In genomic region chr1:158025576-158026230, GRCh38 we compare ENCODE assay signal across 12 cellular contexts. TPM values are rescaled to one million over a fixed set of nuclear protein-coding genes. Genes with fewer than 3 reads are reported as not detected.
DNase-seq lines count a peak whose midpoint lies in the region; TF ChIP-seq lines count a peak whose summit lies in the region.
"Had no signal": no experiment of that assay in that cellular context is flagged by ENCODE, and none has a peak within 500 bp of the region (broad histone marks: within the 10 kb centered on the region; RNA-seq: fewer than 3 reads in every experiment).

No MANE protein-coding gene starts in this region.

- no TSS peak for BruUV-seq in MCF 10A (replicated peaks; lab: Mats Ljungman, UMichigan)
- BruUV-seq in mammary epithelial cell (replicated peaks; lab: Mats Ljungman, UMichigan) = no TSS peak

- peaks cover 64% of the 10 kb centered on the region for H3K4me1 Mint-ChIP-seq in MCF 10A (ENCODE audit: insufficient read depth, unreplicated experiment)
- H3K4me1 Mint-ChIP-seq: activated naive CD4-positive, alpha-beta T cell treated with anti-CD3 and anti-CD28 coated beads, Interleukin-2, amount 50 U/mL, for 24 hours; naive thymus-derived CD8-positive, alpha-beta T cell had no signal

- H3K27me3 Mint-ChIP-seq in MCF 10A (ENCODE audit: insufficient read depth, unreplicated experiment) = no peaks in the 10 kb centered on the region

- H3K4me3 ChIP-seq in mammary epithelial cell (replicated peaks in 1 of 3; ENCODE audit: insufficient read depth in 1 of 3, low read depth in 2 of 3, low read length in 3 of 3) (no peak overlapping the region), esophagus muscularis mucosa (no peak overlapping the region), neuronal stem cell (ENCODE audit: low read length in 2 of 2) (no peak overlapping the region), vagina (no peak overlapping the region)

- POLR2A ChIA-PET in MCF 10A (lab: Yijun Ruan, JAX) (interaction anchor here (13.3 kb wide), 1 partner anchor 19 kb away, joined by 245 read pairs; no protein-coding TSS in a partner anchor), GM10248 (lab: Yijun Ruan, JAX) (no interaction called here)

- H3K18ac ChIP-seq in neuronal stem cell (ENCODE audit: low read length) = peak overlapping the region; percentile 60

- no peak overlapping the region for H3K14ac ChIP-seq in neuronal stem cell (ENCODE audit: low read length)

- H3K9me3 Mint-ChIP-seq in MCF 10A (ENCODE audit: unreplicated experiment) = no peaks in the 10 kb centered on the region
- H3K9me3 Mint-ChIP-seq: activated naive CD4-positive, alpha-beta T cell treated with anti-CD3 and anti-CD28 coated beads, Interleukin-2, amount 50 U/mL, for 24 hours; naive thymus-derived CD8-positive, alpha-beta T cell had no signal

- no peak overlapping the region for H2BK120ac ChIP-seq in neuronal stem cell (ENCODE audit: low read depth, low read length)

- H4K8ac ChIP-seq in neuronal stem cell (ENCODE audit: low read depth, low read length) = no peak overlapping the region

- H3K23ac ChIP-seq in neuronal stem cell (ENCODE audit: low read depth, low read length, poor library complexity) = no peak overlapping the region

- H2AFZ ChIP-seq in mammary epithelial cell (ENCODE audit: low read depth, low read length) = no peak overlapping the region
- H2AFZ ChIP-seq in neuronal stem cell (ENCODE audit: low read length) = no peak overlapping the region

- H4K20me1 ChIP-seq in mammary epithelial cell (ENCODE audit: insufficient read depth, low read length) = no peaks in the 10 kb centered on the region

- no peak overlapping the region for H3K4ac ChIP-seq in neuronal stem cell (ENCODE audit: low read length)

- H2AK5ac ChIP-seq in neuronal stem cell (ENCODE audit: low read depth, low read length) = no peak overlapping the region

- H3K9me3 ChIP-seq in mammary epithelial cell (replicated peaks; ENCODE audit: insufficient read depth, low read length) (no peaks in the 10 kb centered on the region), esophagus muscularis mucosa (no peaks in the 10 kb centered on the region), neuronal stem cell (replicated peaks in 1 of 2; ENCODE audit: control insufficient read depth in 2 of 2, insufficient read depth in 1 of 2, low read depth in 1 of 2, low read length in 2 of 2) (no peaks in the 10 kb centered on the region), vagina (no peaks in the 10 kb centered on the region)

- peak overlapping the region; percentile 17 for H2BK5ac ChIP-seq in neuronal stem cell (ENCODE audit: low read length)

- dilution Hi-C loops in mammary epithelial cell (cut with HindIII; ENCODE audit: low sequenced_read_pairs) = no loop called here

- no peak overlapping the region for H3K4me2 ChIP-seq in mammary epithelial cell (ENCODE audit: insufficient read depth, low read depth, low read length)
- H3K4me2 ChIP-seq in neuronal stem cell (ENCODE audit: insufficient read depth, low read length, poor library complexity, severe bottlenecking) = no peak overlapping the region

- no peak for TF ChIP-seq EP300 in esophagus muscularis mucosa (IDR thresholded peaks at IDR 0.05)

- H3K36me3 ChIP-seq in mammary epithelial cell (ENCODE audit: insufficient read depth, low read length) = peaks cover 10% of the 10 kb centered on the region
- H3K36me3 ChIP-seq in esophagus muscularis mucosa = peaks cover 0 to 1% (median 0%) of the 10 kb centered on the region in 4 donors
- H3K36me3 ChIP-seq in neuronal stem cell (replicated peaks in 1 of 2; ENCODE audit: control insufficient read depth in 2 of 2, insufficient read depth in 2 of 2, low read length in 2 of 2) = peaks cover 0 to 24% of the 10 kb centered on the region in 2 donors
- H3K36me3 ChIP-seq in vagina = no peaks in the 10 kb centered on the region

- 86% methylated on average over 6 of the region's 6 CpGs for WGBS in mammary epithelial cell (ENCODE audit: low coverage, missing lambda C conversion rate)
- 58% methylated on average over 6 of the region's 6 CpGs for WGBS in esophagus muscularis mucosa
- WGBS in neuronal stem cell (ENCODE audit: extremely low coverage in 2 of 2, insufficient read length in 2 of 2, insufficient replicate concordance in 1 of 2), 2 donors = no CpG with 5 or more reads among the region's 6 CpGs

- H3K27ac ChIP-seq in mammary epithelial cell (ENCODE audit: insufficient read depth, low read depth, low read length) (no peak overlapping the region), esophagus muscularis mucosa (replicated peaks in 1 of 4) (peak overlapping the region; percentile 33 to 61 (median 48)), neuronal stem cell (replicated peaks; ENCODE audit: low read length) (peak overlapping the region; percentile 72), vagina (peak overlapping the region; percentile 88)

- H3K79me2 ChIP-seq in mammary epithelial cell (ENCODE audit: insufficient read depth, low read length) = peaks cover 90% of the 10 kb centered on the region

- no peak overlapping the region for H4K91ac ChIP-seq in neuronal stem cell (ENCODE audit: low read depth, low read length, poor library complexity)

- CTCF ChIA-PET in MCF 10A (lab: Yijun Ruan, JAX) = interaction anchor here (0.5 to 26.2 kb wide), 9 partner anchors 13 to 603 kb away, joined by 3 to 494 read pairs (median 39); partner anchors contain the start of gene KIRREL1
- CTCF ChIA-PET in mammary epithelial cell (lab: Charles Lee; ENCODE audit: low non-redundant PET) = no interaction called here
- CTCF ChIA-PET in GM10248 (lab: Yijun Ruan, JAX) = interaction anchor here (1.2 to 1.8 kb wide), 2 partner anchors 8 to 20 kb away, joined by 3 read pairs; no protein-coding TSS in a partner anchor

- TF ChIP-seq CTCF in MCF 10A (IDR thresholded peaks at IDR 0.05; ENCODE audit: unreplicated experiment) = no peak
- no peak for TF ChIP-seq CTCF in mammary epithelial cell (conservative IDR thresholded peaks at IDR 0.05 in 1 of 2, IDR thresholded peaks at IDR 0.05 in 1 of 2; ENCODE audit: extremely low read depth in 1 of 2, insufficient read depth in 1 of 2, low read depth in 1 of 2, low read length in 2 of 2)
- TF ChIP-seq CTCF in esophagus muscularis mucosa (IDR thresholded peaks at IDR 0.05) = no peak
- no peak for TF ChIP-seq CTCF in vagina (IDR thresholded peaks at IDR 0.05)
- TF ChIP-seq CTCF in GM10248 (IDR thresholded peaks at IDR 0.05; ENCODE audit: control extremely low read depth, extremely low read depth, low read depth, missing control alignments) = no peak

- intact Hi-C loops in MCF 10A (cut with micrococcal nuclease) (no loop called here), mammary epithelial cell (cut with micrococcal nuclease) (no loop called here), esophagus muscularis mucosa (cut with DNase I) (no loop called here), vagina (cut with DNase I) (no loop called here)

- H3K36me3 Mint-ChIP-seq in MCF 10A (ENCODE audit: insufficient read depth, unreplicated experiment) = peaks cover 11% of the 10 kb centered on the region
- H3K36me3 Mint-ChIP-seq: activated naive CD4-positive, alpha-beta T cell treated with anti-CD3 and anti-CD28 coated beads, Interleukin-2, amount 50 U/mL, for 24 hours; naive thymus-derived CD8-positive, alpha-beta T cell had no signal

- H3K79me1 ChIP-seq in neuronal stem cell (ENCODE audit: low read depth, low read length) = peaks cover 7% of the 10 kb centered on the region

- no peak overlapping the region for H3K9ac ChIP-seq in mammary epithelial cell (ENCODE audit: insufficient read depth, low read length)
- no peak overlapping the region for H3K9ac ChIP-seq in neuronal stem cell (ENCODE audit: low read depth, low read length, poor library complexity)

- TF ChIP-seq POLR2A in esophagus muscularis mucosa (IDR thresholded peaks at IDR 0.05; ENCODE audit: low read depth) (no peak), vagina (IDR thresholded peaks at IDR 0.05) (no peak)

- no peak overlapping the region for H3K4me3 Mint-ChIP-seq in MCF 10A (ENCODE audit: unreplicated experiment)
- H3K4me3 Mint-ChIP-seq: activated naive CD4-positive, alpha-beta T cell treated with anti-CD3 and anti-CD28 coated beads, Interleukin-2, amount 50 U/mL, for 24 hours; naive thymus-derived CD8-positive, alpha-beta T cell had no signal

- H2BK12ac ChIP-seq in neuronal stem cell (ENCODE audit: low read length) = no peak overlapping the region

- DNase-seq in MCF 10A (ENCODE audit: unreplicated experiment) = no peak
- DNase-seq in mammary epithelial cell = no peak
- DNase-seq in esophagus muscularis mucosa (ENCODE audit: extremely low spot score) = no peak
- DNase-seq in neuronal stem cell (ENCODE audit: low spot score) = no peak
- DNase-seq in vagina (ENCODE audit: extremely low spot score in 2 of 2) = no peak
- no peak for DNase-seq in mucosa of gallbladder (ENCODE audit: low spot score)
- no peak for DNase-seq in cortex of kidney (lab: John Stamatoyannopoulos, UW)
- DNase-seq in GM10248 (ENCODE audit: extremely low spot score) = no peak
- DNase-seq: DND-41; naive thymus-derived CD8-positive, alpha-beta T cell; RPMI8226 had no signal

- H3K4me1 ChIP-seq in mammary epithelial cell (ENCODE audit: insufficient read depth, low read length) = peaks cover 64% of the 10 kb centered on the region
- H3K4me1 ChIP-seq in esophagus muscularis mucosa = peaks cover 52 to 75% (median 65%) of the 10 kb centered on the region in 4 donors
- H3K4me1 ChIP-seq in neuronal stem cell (ENCODE audit: control insufficient read depth in 2 of 2, insufficient read depth in 1 of 2, low read depth in 1 of 2, low read length in 2 of 2) = peaks cover 24 to 31% of the 10 kb centered on the region in 2 donors
- peaks cover 88% of the 10 kb centered on the region for H3K4me1 ChIP-seq in vagina

- H3K27me3 ChIP-seq in mammary epithelial cell (ENCODE audit: insufficient read depth, low read length) (no peaks in the 10 kb centered on the region), esophagus muscularis mucosa (no peaks in the 10 kb centered on the region), neuronal stem cell (ENCODE audit: control insufficient read depth in 3 of 3, insufficient read depth in 3 of 3, low read depth in 1 of 3, low read length in 3 of 3) (no peaks in the 10 kb centered on the region), vagina (no peaks in the 10 kb centered on the region)

- in situ Hi-C loops in mammary epithelial cell (cut with MboI; ENCODE audit: low sequenced_read_pairs in 2 of 2) = loop anchor here in 1 of 2 donors (5.0 kb wide), 1 partner anchor 33 kb away; the partner anchor contains the start of gene KIRREL1

- H3K27ac Mint-ChIP-seq in MCF 10A (ENCODE audit: low read depth, unreplicated experiment) = peak overlapping the region; percentile 86
- H3K27ac Mint-ChIP-seq: activated naive CD4-positive, alpha-beta T cell treated with anti-CD3 and anti-CD28 coated beads, Interleukin-2, amount 50 U/mL, for 24 hours; naive thymus-derived CD8-positive, alpha-beta T cell had no signal

- H2BK15ac ChIP-seq in neuronal stem cell (ENCODE audit: low read length) = no peak overlapping the region

RNA-seq across cellular contexts. Expression of gene KIRREL1, which starts 32.3 kb away (rescaled TPM):
- 73.6 and 101 TPM in 2 replicates for total RNA-seq in MCF 10A (2022)
- total RNA-seq in mammary epithelial cell = 100 to 1,000 TPM in 1 of 2 donors, 10 to 100 TPM in 1; 92.2 to 130 TPM
- 43.7 TPM for polyA plus RNA-seq in mammary epithelial cell
- polyA minus RNA-seq in mammary epithelial cell = 159 TPM
- total RNA-seq in esophagus muscularis mucosa = 10 to 100 TPM; 37.4 to 77.1 (median 54.6) TPM
- polyA plus RNA-seq in neuronal stem cell (2013, experiment 1 of 2) = 45.3 TPM
- 45.3 TPM for polyA plus RNA-seq in neuronal stem cell (2013, experiment 2 of 2)
- total RNA-seq in vagina = 34.9 TPM
- total RNA-seq in mucosa of gallbladder = 26.8 TPM
- total RNA-seq: naive thymus-derived CD8-positive, alpha-beta T cell had no signal
- polyA plus RNA-seq: naive thymus-derived CD8-positive, alpha-beta T cell had no signal
